8 cellular contexts compared by ENCODE assay signal in the genomic region with DNA sequence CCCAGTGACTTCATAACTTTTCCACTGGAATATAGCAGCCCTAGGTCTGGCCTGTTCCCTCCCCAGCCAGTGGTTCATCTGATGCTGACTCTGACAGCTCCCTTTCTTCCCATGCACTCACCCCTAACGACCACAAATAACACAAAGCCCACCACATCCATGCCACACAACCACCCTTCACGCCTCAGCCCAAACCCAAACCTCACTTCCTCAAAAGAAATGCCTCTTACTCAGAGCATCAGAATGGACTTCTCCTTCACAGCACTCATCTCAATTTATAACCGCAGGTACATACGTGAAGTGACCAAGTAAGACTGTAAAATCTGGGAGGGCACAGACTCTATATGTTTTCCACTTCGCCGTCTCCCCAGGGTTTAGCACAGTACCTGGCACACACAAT.
DNase-seq lines count a peak whose midpoint lies in the region; ATAC-seq and TF ChIP-seq lines count a peak whose summit lies in the region.

No MANE protein-coding gene starts in this region.

- H3K27me3 Mint-ChIP-seq in stimulated activated memory B cell treated with anti-CD40 and anti-IgM and Interleukin-4, amounts not matched to agents 10 μg/mL and 1 μg/mL and 100 μg/mL, for 72 hours, result no peaks in the 10 kb centered on the region

- ATAC-seq in stimulated activated memory B cell treated with anti-CD40 and anti-IgM and Interleukin-4, amounts not matched to agents 10 μg/mL and 1 μg/mL and 100 μg/mL, for 72 hours, result peak; percentile 60
- no peak for ATAC-seq in HG03159 (IDR thresholded peaks at IDR 0.05; ENCODE audit: unreplicated experiment)

- H3K4me3 ChIP-seq in AG09309 (ENCODE audit: control insufficient read depth, low read depth, low read length) (peak overlapping the region; percentile 94), iPS-18a (ENCODE audit: low read length) (peak overlapping the region; percentile 97)

- no peaks in the 10 kb centered on the region for H3K9me3 ChIP-seq in iPS-18a (ENCODE audit: control insufficient read depth, low read depth, low read length)

- H3K27ac ChIP-seq in iPS-18a (ENCODE audit: low read length), result no peak overlapping the region

- H3K36me3 Mint-ChIP-seq in stimulated activated memory B cell treated with anti-CD40 and anti-IgM and Interleukin-4, amounts not matched to agents 10 μg/mL and 1 μg/mL and 100 μg/mL, for 72 hours, result peaks cover 9% of the 10 kb centered on the region

- H3K36me3 ChIP-seq in iPS-18a (ENCODE audit: control insufficient read depth, low read depth, low read length), result peaks cover 17% of the 10 kb centered on the region

- no peaks in the 10 kb centered on the region for H3K4me1 ChIP-seq in iPS-18a (ENCODE audit: control insufficient read depth, low read depth, low read length)

- H3K9ac ChIP-seq in iPS-18a (ENCODE audit: low read length), result peak overlapping the region; percentile 64

- peak overlapping the region; percentile 92 for H3K27ac Mint-ChIP-seq in stimulated activated memory B cell treated with anti-CD40 and anti-IgM and Interleukin-4, amounts not matched to agents 10 μg/mL and 1 μg/mL and 100 μg/mL, for 72 hours

- no peak for DNase-seq in AG09309 (ENCODE audit: low read depth)
- peak; percentile 95 for DNase-seq in KBM-7
- peak; percentile 39 for DNase-seq in activated T-cell treated with anti-CD3 and anti-CD28 coated beads, Interleukin-2, amount 50 U/mL, for 1 hour
- no peak for DNase-seq in dedifferentiated amniotic fluid mesenchymal stem cell (ENCODE audit: extremely low spot score)
- no peak for DNase-seq in DMS79 treated with DMSO at 0.1 percent for 48 hours (lab: John Stamatoyannopoulos, UW)

- no peak for TF ChIP-seq CTCF in AG09309 (IDR thresholded peaks at IDR 0.05; ENCODE audit: control insufficient read depth, insufficient read depth, low read depth, low read length, missing control alignments)

- in situ Hi-C loops in KBM-7 (cut with MboI; ENCODE audit: low pct_unique_long_range_greater_than_20kb, low sequenced_read_pairs), result no loop called here

- H3K9me3 Mint-ChIP-seq in stimulated activated memory B cell treated with anti-CD40 and anti-IgM and Interleukin-4, amounts not matched to agents 10 μg/mL and 1 μg/mL and 100 μg/mL, for 72 hours, result no peaks in the 10 kb centered on the region

- H3K4me3 Mint-ChIP-seq in stimulated activated memory B cell treated with anti-CD40 and anti-IgM and Interleukin-4, amounts not matched to agents 10 μg/mL and 1 μg/mL and 100 μg/mL, for 72 hours, result peak overlapping the region; percentile 92

- H3K27me3 ChIP-seq in iPS-18a (ENCODE audit: control insufficient read depth, insufficient read depth, low read length), result no peaks in the 10 kb centered on the region

- peaks cover 22% of the 10 kb centered on the region for H3K4me1 Mint-ChIP-seq in stimulated activated memory B cell treated with anti-CD40 and anti-IgM and Interleukin-4, amounts not matched to agents 10 μg/mL and 1 μg/mL and 100 μg/mL, for 72 hours

Comparison
In these comparisons a context has a peak if more than half of its experiments do, and no peak if none do; other contexts are left out.
1. DNase-seq: peak in KBM-7 (single experiment) and activated T-cell treated with anti-CD3 and anti-CD28 coated beads, Interleukin-2, amount 50 U/mL, for 1 hour (single experiment); none in AG09309 (single experiment), dedifferentiated amniotic fluid mesenchymal stem cell (single experiment) and DMS79 treated with DMSO at 0.1 percent for 48 hours (single experiment).